ENCODE assay signal across 9 cellular contexts in genomic region chr12:92139634-92140555, GRCh38. TPM values are rescaled to one million over a fixed set of nuclear protein-coding genes. Genes with fewer than 3 reads are reported as not detected.
DNase-seq lines count a peak whose midpoint lies in the region; ATAC-seq and TF ChIP-seq lines count a peak whose summit lies in the region.
"Had no signal": no experiment of that assay in that cellular context is flagged by ENCODE, and none has a peak within 500 bp of the region (broad histone marks: within the 10 kb centered on the region; RNA-seq: fewer than 3 reads in every experiment).

No MANE protein-coding gene starts in this region.

- H3K27me3 ChIP-seq in GM06990 (replicated peaks; ENCODE audit: control insufficient read depth, insufficient read depth, low read length) (no peaks in the 10 kb centered on the region), endodermal cell (ENCODE audit: control insufficient read depth, insufficient read depth, low read length, poor library complexity, severe bottlenecking) (peaks cover 3% of the 10 kb centered on the region), ovary (no peaks in the 10 kb centered on the region)
- H3K27me3 ChIP-seq: SJSA1 had no signal

- no peaks in the 10 kb centered on the region for H3K27me3 Mint-ChIP-seq in endodermal cell (ENCODE audit: insufficient read depth)

- H3K36me3 ChIP-seq in GM06990 (ENCODE audit: control insufficient read depth, insufficient read depth, low read length): peaks cover 4% of the 10 kb centered on the region
- H3K36me3 ChIP-seq in endodermal cell (ENCODE audit: control insufficient read depth, insufficient read depth, low read length): peaks cover 33% of the 10 kb centered on the region
- no peaks in the 10 kb centered on the region for H3K36me3 ChIP-seq in ovary

- H3K4me3 ChIP-seq in GM06990 (replicated peaks; ENCODE audit: low read depth, low read length): peak overlapping the region; percentile 83
- H3K4me3 ChIP-seq in endodermal cell (ENCODE audit: low read length): peak overlapping the region; percentile 82
- H3K4me3 ChIP-seq in ovary: peak overlapping the region; percentile 100

- H3K4me1 ChIP-seq in endodermal cell (ENCODE audit: control insufficient read depth, insufficient read depth, low read length) (peaks cover 7% of the 10 kb centered on the region), ovary (ENCODE audit: insufficient read depth) (peaks cover 3% of the 10 kb centered on the region)

- no peak for TF ChIP-seq POLR2A in ovary (IDR thresholded peaks at IDR 0.05)

- DNase-seq in GM06990 (ENCODE audit: extremely low read depth, insufficient read length) (no peak), NCI-H69 (lab: John Stamatoyannopoulos, UW) (peak; percentile 64), endodermal cell (no peak), ovary (no peak), HuH-7.5 (ENCODE audit: low spot score) (no peak), MV-4-11 (lab: John Stamatoyannopoulos, UW) (no peak)

- no peak for TF ChIP-seq EP300 in ovary (IDR thresholded peaks at IDR 0.05)

- no peak overlapping the region for H3K27ac Mint-ChIP-seq in endodermal cell

- peak overlapping the region; percentile 92 for H3K4me3 Mint-ChIP-seq in endodermal cell

- intact Hi-C loops in ovary (cut with DNase I): loop anchor here in 3 of 4 donors (5.0 to 10.0 kb wide), 5 partner anchors 105 to 758 kb away; no protein-coding TSS in a partner anchor

- H3K27ac ChIP-seq in endodermal cell (ENCODE audit: low read depth, low read length) (no peak overlapping the region), ovary (no peak overlapping the region)
- H3K27ac ChIP-seq: SJSA1 had no signal

- WGBS in endodermal cell (ENCODE audit: insufficient coverage in 1 of 2, insufficient read length in 1 of 2), 2 experiments: 84 to 88% methylated on average over 4 of the region's 4 CpGs
- WGBS in ovary, 3 donors: 35 to 72% (median 57%) methylated on average over 4 of the region's 4 CpGs

- H3K9ac ChIP-seq in endodermal cell (ENCODE audit: extremely low read depth, low read length, poor library complexity, severe bottlenecking): no peak overlapping the region

- TF ChIP-seq CTCF in GM06990 (IDR thresholded peaks at IDR 0.05; ENCODE audit: insufficient read depth, low read length, poor library complexity, severe bottlenecking) (no peak), endodermal cell (conservative IDR thresholded peaks at IDR 0.05) (no peak), ovary (IDR thresholded peaks at IDR 0.05) (no peak)

- H3K9me3 Mint-ChIP-seq in endodermal cell: no peaks in the 10 kb centered on the region

- no peaks in the 10 kb centered on the region for H3K9me3 ChIP-seq in endodermal cell (ENCODE audit: control insufficient read depth, low read length)
- H3K9me3 ChIP-seq in ovary: no peaks in the 10 kb centered on the region
- H3K9me3 ChIP-seq: SJSA1 had no signal

- no peak for ATAC-seq in HG02970 (IDR thresholded peaks at IDR 0.05; ENCODE audit: low FRiP score, unreplicated experiment)
- no peak for ATAC-seq in GM18907 (IDR thresholded peaks at IDR 0.05; ENCODE audit: unreplicated experiment)

- H3K36me3 Mint-ChIP-seq in endodermal cell (ENCODE audit: low read depth): peaks cover 22% of the 10 kb centered on the region

- peaks cover 72% of the 10 kb centered on the region for H3K4me1 Mint-ChIP-seq in endodermal cell

RNA-seq across cellular contexts. Expression of gene BTG1, which starts 5.8 kb away (rescaled TPM):
- total RNA-seq in endodermal cell (10 to 100 TPM; 30.4 to 34.1 TPM), ovary (100 to 1,000 TPM in 2 of 7 donors, 10 to 100 TPM in 5; 63.6 to 145 (median 86.1) TPM)
- polyA plus RNA-seq in endodermal cell (2013, experiment 1 of 2): 81.7 TPM
- 69.9 TPM for polyA plus RNA-seq in endodermal cell (2013, experiment 2 of 2)
- 10 to 100 TPM; 55.8 to 94.2 TPM for polyA plus RNA-seq in ovary
